17 cellular contexts compared by ENCODE assay signal in genomic region chr2:241812730-241813079, GRCh38. TPM values are rescaled to one million over a fixed set of nuclear protein-coding genes. Genes with fewer than 3 reads are reported as not detected.
DNase-seq lines count a peak whose midpoint lies in the region; ATAC-seq and TF ChIP-seq lines count a peak whose summit lies in the region.
"Had no signal": no experiment of that assay in that cellular context is flagged by ENCODE, and none has a peak within 500 bp of the region (broad histone marks: within the 10 kb centered on the region; RNA-seq: fewer than 3 reads in every experiment).

No MANE protein-coding gene starts in this region.

- H3K9me3 ChIP-seq in left ventricle myocardium inferior (replicated peaks): no peaks in the 10 kb centered on the region
- H3K9me3 ChIP-seq in SJCRH30 (replicated peaks): no peaks in the 10 kb centered on the region
- H3K9me3 ChIP-seq: left lung, testis had no signal

- H3K27ac ChIP-seq in left ventricle myocardium inferior (replicated peaks) (no peak overlapping the region), SJCRH30 (peak overlapping the region; percentile 32; the same call in 1 of the 2 replicates), substantia nigra (ENCODE audit: low read depth, low read length, poor library complexity, severe bottlenecking) (no peak overlapping the region)
- H3K27ac ChIP-seq: left lung, testis had no signal

- H3K4me3 ChIP-seq in left ventricle myocardium inferior (no peak overlapping the region), SJCRH30 (no peak overlapping the region; the same call in 1 of the 2 replicates)
- H3K4me3 ChIP-seq: left lung, testis had no signal

- H3K27me3 ChIP-seq in left ventricle myocardium inferior (ENCODE audit: low read depth): no peaks in the 10 kb centered on the region
- 0 out of 2 replicates have a peak, but pooled peaks cover 7% of the 10 kb centered on the region for H3K27me3 ChIP-seq in SJCRH30
- H3K27me3 ChIP-seq: testis had no signal

- H3K36me3 ChIP-seq in left ventricle myocardium inferior (no peaks in the 10 kb centered on the region), SJCRH30 (no peaks in the 10 kb centered on the region)
- H3K36me3 ChIP-seq: left lung had no signal

- no peak for ATAC-seq in GM18498 (IDR thresholded peaks at IDR 0.05; ENCODE audit: unreplicated experiment)
- ATAC-seq: left lung had no signal

- peaks cover 34% of the 10 kb centered on the region for H3K4me1 ChIP-seq in left ventricle myocardium inferior
- H3K4me1 ChIP-seq in SJCRH30: peaks cover 17% of the 10 kb centered on the region

- DNase-seq in cardiac septum (ENCODE audit: low spot score) (peak; percentile 60), left ventricle myocardium inferior (no peak), SJCRH30 (peak; percentile 85 to 95), iPS-NIHi11 (ENCODE audit: low spot score) (peak; percentile 5), substantia nigra (lab: John Stamatoyannopoulos, UW) (peak in 29 of 49 donors; percentile 19 to 79 (median 55)), DMS79 (lab: John Stamatoyannopoulos, UW) (no peak), dermis blood vessel endothelial cell (no peak)
- DNase-seq: cerebellar nuclear complex; IMR-90; NCI-H2029 treated with DMSO at 0.1 percent for 48 hours; NCI-H526; stimulated activated CD4-positive, alpha-beta T cell treated with anti-CD3 and anti-CD28 coated beads, Interleukin-2, amount 100 ng/mL, for 24 hours; SW 1271; testis had no signal

- intact Hi-C loops in cardiac septum (cut with DNase I): no loop called here
- intact Hi-C loops in left ventricle myocardium inferior (cut with micrococcal nuclease): no loop called here

- no peak for TF ChIP-seq CTCF in left ventricle myocardium inferior (IDR thresholded peaks at IDR 0.05; ENCODE audit: borderline replicate concordance)

RNA-seq across cellular contexts. Expression of gene NEU4, which starts 3.7 kb away (rescaled TPM):
- total RNA-seq in cardiac septum (not detected), left ventricle myocardium inferior (not detected), dermis blood vessel endothelial cell (not detected in 2 replicates)
- 6.8 and 7.5 TPM in 2 replicates for total RNA-seq in SJCRH30 (2014; rRNA removed; shearing (Covaris generic))
- total RNA-seq: activated CD8-positive, alpha-beta memory T cell treated with anti-CD3 and anti-CD28 coated beads for 36 hours; IMR-90 had no signal

RNA-seq across cellular contexts. Expression of gene GAL3ST2, which starts 36.1 kb away (rescaled TPM):
- total RNA-seq in cardiac septum (not detected), left ventricle myocardium inferior (not detected), dermis blood vessel endothelial cell (not detected in 2 replicates)
- total RNA-seq in SJCRH30 (2014; rRNA removed; shearing (Covaris generic)): not detected in 2 replicates
- total RNA-seq: IMR-90, left lung had no signal

RNA-seq across cellular contexts. Expression of gene PDCD1, which starts 46.0 kb away (rescaled TPM):
- total RNA-seq in cardiac septum (2.0 TPM), left ventricle myocardium inferior (3.3 TPM), dermis blood vessel endothelial cell (not detected in 2 replicates)
- total RNA-seq in SJCRH30 (2014; rRNA removed; shearing (Covaris generic)): 0.08 and 0.28 TPM in 2 replicates
- total RNA-seq: IMR-90 had no signal

RNA-seq across cellular contexts. Expression of gene RTP5, which starts 56.8 kb away (rescaled TPM):
- total RNA-seq in cardiac septum: 0.08 TPM
- total RNA-seq in left ventricle myocardium inferior: not detected
- not detected in 2 replicates for total RNA-seq in SJCRH30 (2014; rRNA removed; shearing (Covaris generic))
- not detected in 2 replicates for total RNA-seq in dermis blood vessel endothelial cell
- total RNA-seq: IMR-90 had no signal

Comparison
In these comparisons a context has a peak if more than half of its experiments do, and no peak if none do; other contexts are left out.
1. DNase-seq: peak in cardiac septum (single experiment), SJCRH30 (2 of 2), iPS-NIHi11 (single experiment) and substantia nigra (29 of 49); none in left ventricle myocardium inferior (single experiment), DMS79 (single experiment) and dermis blood vessel endothelial cell (single experiment).